Comparison of ENCODE assay signal across 26 cellular contexts in genomic region chr12:132227782-132228417, GRCh38.
"Had no signal": no experiment of that assay in that cellular context is flagged by ENCODE, and none has a peak within 500 bp of the region (broad histone marks: within the 10 kb centered on the region; RNA-seq: fewer than 3 reads in every experiment).

No MANE protein-coding gene starts in this region.

- DNase-seq: activated CD4-positive, alpha-beta T cell treated with anti-CD3 and anti-CD28 coated beads for 48 hours; activated CD4-positive, alpha-beta T cell treated with anti-CD3 and anti-CD28 coated beads, Interleukin-2, amount 50 U/mL, for 48 hours; activated CD8-positive, alpha-beta memory T cell treated with anti-CD3 and anti-CD28 coated beads, Interleukin-2, amount 50 U/mL, for 4 hours; activated effector memory CD4-positive, alpha-beta T cell treated with anti-CD3 and anti-CD28 coated beads, Interleukin-2, amount 50 U/mL, for 16 hours; activated naive CD4-positive, alpha-beta T cell treated with anti-CD3 and anti-CD28 coated beads for 36 hours; activated naive CD8-positive, alpha-beta T cell treated with anti-CD3 and anti-CD28 coated beads for 36 hours; activated T-cell treated with anti-CD3 and anti-CD28 coated beads, Interleukin-2, amount 50 U/mL, for 1 hour; adrenal gland; dermis blood vessel endothelial cell; effector CD4-positive, alpha-beta T cell; foreskin keratinocyte; left ventricle myocardium superior; nucleus accumbens; psoas muscle; stimulated activated naive CD4-positive, alpha-beta T cell; SW 1271; T-helper 9 cell; testis; uterus had no signal

- H3K4me1 ChIP-seq: adrenal gland, esophagus muscularis mucosa, foreskin keratinocyte, parathyroid adenoma, psoas muscle, right atrium auricular region, spleen, testis, uterus had no signal

- FAIRE-seq: TTC549 had no signal

- H3K9me3 ChIP-seq: adrenal gland, esophagus muscularis mucosa, psoas muscle, right atrium auricular region, spleen, testis, uterus had no signal

- H3K27me3 ChIP-seq: right atrium auricular region, testis had no signal

- H3K36me3 ChIP-seq: adrenal gland, cardiac muscle cell, esophagus muscularis mucosa, right atrium auricular region, spleen, uterus had no signal

- H3K9ac ChIP-seq: parathyroid adenoma had no signal

- H3K4me3 ChIP-seq: adrenal gland, cardiac muscle cell, esophagus muscularis mucosa, psoas muscle, right atrium auricular region, spleen, testis, uterus had no signal

- H3K27ac ChIP-seq: adrenal gland, cardiac muscle cell, esophagus muscularis mucosa, foreskin keratinocyte, parathyroid adenoma, psoas muscle, right atrium auricular region, spleen, testis, uterus, VCaP had no signal
